Comparison of ENCODE assay signal across 29 cellular contexts in the genomic region with DNA sequence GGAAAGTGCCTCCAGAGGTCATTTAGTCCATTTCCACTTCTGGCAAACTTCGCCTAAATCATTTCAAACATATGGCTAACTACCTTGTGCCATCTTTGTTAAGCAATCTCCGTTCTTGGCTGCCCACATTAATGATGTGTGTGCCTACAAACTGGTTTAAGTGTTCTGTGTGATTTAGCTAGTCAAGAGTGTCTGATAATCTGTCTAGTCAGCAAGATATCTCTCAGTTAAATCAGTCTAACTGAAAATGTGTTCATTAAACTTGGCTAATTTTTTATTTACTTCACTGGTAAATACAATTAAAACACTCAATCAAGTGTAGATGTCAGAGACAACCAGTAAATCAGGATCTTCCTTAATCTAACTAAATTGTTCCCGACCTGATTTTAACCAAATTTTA.
"Had no signal": no experiment of that assay in that cellular context is flagged by ENCODE, and none has a peak within 500 bp of the region (broad histone marks: within the 10 kb centered on the region; RNA-seq: fewer than 3 reads in every experiment).

No MANE protein-coding gene starts in this region.

- H3K36me3 ChIP-seq: adrenal gland, esophagus muscularis mucosa, gastrocnemius medialis had no signal

- H3K9me3 ChIP-seq: adrenal gland, body of pancreas, esophagus muscularis mucosa, gastrocnemius medialis had no signal

- H3K4me3 ChIP-seq: adrenal gland, body of pancreas, esophagus muscularis mucosa, gastrocnemius medialis had no signal

- DNase-seq: activated CD4-positive, alpha-beta memory T cell treated with anti-CD3 and anti-CD28 coated beads for 36 hours; activated CD4-positive, alpha-beta T cell treated with anti-CD3 and anti-CD28 coated beads for 36 hours; activated CD4-positive, alpha-beta T cell treated with anti-CD3 and anti-CD28 coated beads, Interleukin-2, amount 10 ng/mL, durations not matched to agents 24 days and 14 days; activated CD4-positive, CD25-positive, alpha-beta regulatory T cell; activated CD4-positive, CD25-positive, alpha-beta regulatory T cell treated with anti-CD3 and anti-CD28 coated beads, Interleukin-2, amount 50 U/mL, for 72 hours; activated CD8-positive, alpha-beta memory T cell treated with anti-CD3 and anti-CD28 coated beads, Interleukin-2, amount 10 ng/mL, durations not matched to agents 7 days and 5 days; activated CD8-positive, alpha-beta memory T cell treated with anti-CD3 and anti-CD28 coated beads, Interleukin-2, amount 50 U/mL, for 4 hours; activated CD8-positive, alpha-beta T cell treated with anti-CD3 and anti-CD28 coated beads, Interleukin-2, amount 10 ng/mL, durations not matched to agents 7 days and 5 days; activated effector memory CD4-positive, alpha-beta T cell treated with anti-CD3 and anti-CD28 coated beads, Interleukin-2, amount 50 U/mL, for 16 hours; activated naive CD4-positive, alpha-beta T cell treated with anti-CD3 and anti-CD28 coated beads for 36 hours; activated naive CD8-positive, alpha-beta T cell treated with anti-CD3 and anti-CD28 coated beads for 36 hours; activated naive CD8-positive, alpha-beta T cell treated with anti-CD3 and anti-CD28 coated beads, Interleukin-2, amount 50 U/mL, for 24 hours; activated T-cell treated with anti-CD3 and anti-CD28 coated beads, Interleukin-2, amount 50 U/mL, for 1 hour; activated T-cell treated with anti-CD3 and anti-CD28 coated beads, Interleukin-2, amount 50 U/mL, for 48 hours; adrenal gland; amygdala; aorta; body of pancreas; caudate nucleus; cortex of kidney; dermis blood vessel endothelial cell; effector CD4-positive, alpha-beta T cell; effector memory CD8-positive, alpha-beta T cell; erythroblast; foreskin keratinocyte; gastrocnemius medialis; glutamatergic neuron; T-helper 2 cell had no signal

- H3K27me3 ChIP-seq: adrenal gland, body of pancreas, esophagus muscularis mucosa, gastrocnemius medialis had no signal

- H3K27ac ChIP-seq: adrenal gland, body of pancreas, esophagus muscularis mucosa, foreskin keratinocyte, gastrocnemius medialis had no signal

- H3K4me1 ChIP-seq: adrenal gland, body of pancreas, esophagus muscularis mucosa, foreskin keratinocyte, gastrocnemius medialis had no signal

- ATAC-seq: activated CD4-positive, alpha-beta T cell treated with anti-CD3 and anti-CD28 coated beads for 36 hours; activated CD8-positive, alpha-beta memory T cell treated with anti-CD3 and anti-CD28 coated beads, Interleukin-2, amount 10 ng/mL, durations not matched to agents 7 days and 5 days; activated CD8-positive, alpha-beta T cell treated with anti-CD3 and anti-CD28 coated beads, Interleukin-2, amount 10 ng/mL, durations not matched to agents 7 days and 5 days; activated naive CD8-positive, alpha-beta T cell treated with anti-CD3 and anti-CD28 coated beads, Interleukin-2, amount 50 U/mL, for 24 hours; body of pancreas; effector memory CD8-positive, alpha-beta T cell; foreskin keratinocyte; gastrocnemius medialis had no signal
